In genomic region chr2:160425794-160426193, GRCh38 we compare ENCODE assay signal across 13 cellular contexts.
DNase-seq lines count a peak whose midpoint lies in the region; ATAC-seq and TF ChIP-seq lines count a peak whose summit lies in the region.
"Had no signal": no experiment of that assay in that cellular context is flagged by ENCODE, and none has a peak within 500 bp of the region (broad histone marks: within the 10 kb centered on the region; RNA-seq: fewer than 3 reads in every experiment).

No MANE protein-coding gene starts in this region.

- no peaks in the 10 kb centered on the region for H3K27me3 Mint-ChIP-seq in natural killer cell treated with Interleukin-12 subunit alpha and Interleukin-12 subunit beta and Interleukin-15 and Interleukin-18, amount 100 ng/mL, for 72 hours
- H3K27me3 Mint-ChIP-seq in CD4-positive, alpha-beta memory T cell: no peaks in the 10 kb centered on the region
- H3K27me3 Mint-ChIP-seq: CD4-positive, CD25-positive, alpha-beta regulatory T cell had no signal

- H3K4me3 Mint-ChIP-seq in natural killer cell treated with Interleukin-12 subunit alpha and Interleukin-12 subunit beta and Interleukin-15 and Interleukin-18, amount 100 ng/mL, for 72 hours: peak overlapping the region; percentile 40
- H3K4me3 Mint-ChIP-seq in CD4-positive, alpha-beta memory T cell: peak overlapping the region in 4 of 8 donors; percentile 1 to 62 (median 54)

- no peak for TF ChIP-seq EP300 in esophagus muscularis mucosa (IDR thresholded peaks at IDR 0.05)

- H3K9ac ChIP-seq in IMR-90 (ENCODE audit: low read depth, low read length): no peak overlapping the region

- H3K4me2 ChIP-seq in IMR-90 (ENCODE audit: low read depth, low read length): peak overlapping the region; percentile 35; the same call in 1 of the 2 replicates

- H3K4me1 ChIP-seq in ACC112 (ENCODE audit: control insufficient read depth, insufficient read depth, low read length, unreplicated experiment): peaks cover 37% of the 10 kb centered on the region
- H3K4me1 ChIP-seq in IMR-90 (ENCODE audit: control insufficient read depth, insufficient read depth, low read length): peaks cover 11% of the 10 kb centered on the region
- peaks cover 28 to 54% (median 52%) of the 10 kb centered on the region in 4 donors for H3K4me1 ChIP-seq in esophagus muscularis mucosa
- no peaks in the 10 kb centered on the region for H3K4me1 ChIP-seq in mucosa of descending colon (ENCODE audit: low read depth)
- peaks cover 69% of the 10 kb centered on the region for H3K4me1 ChIP-seq in CD4-positive, alpha-beta memory T cell (ENCODE audit: insufficient read depth, low read length)

- WGBS in IMR-90 (ENCODE audit: extremely low coverage in 2 of 2, insufficient read length in 1 of 2), 2 experiments: no CpG with 5 or more reads among the region's 3 CpGs
- WGBS in esophagus muscularis mucosa: 74% methylated on average over 3 of the region's 3 CpGs

- peaks cover 56 to 67% of the 10 kb centered on the region in 2 donors for H3K4me1 Mint-ChIP-seq in natural killer cell treated with Interleukin-12 subunit alpha and Interleukin-12 subunit beta and Interleukin-15 and Interleukin-18, amount 100 ng/mL, for 72 hours (ENCODE audit: low read depth in 2 of 2)
- H3K4me1 Mint-ChIP-seq in CD4-positive, alpha-beta memory T cell: peaks cover 52 to 83% (median 64%) of the 10 kb centered on the region in 4 donors

- DNase-seq in IMR-90 (no peak), esophagus muscularis mucosa (ENCODE audit: extremely low spot score) (no peak), mucosa of descending colon (no peak)
- no peak for DNase-seq in natural killer cell treated with Interleukin-12 subunit alpha and Interleukin-12 subunit beta and Interleukin-15 and Interleukin-18, amount 100 ng/mL, for 72 hours (ENCODE audit: low spot score)
- DNase-seq in CD4-positive, alpha-beta memory T cell: no peak
- DNase-seq: amygdala; CD4-positive, CD25-positive, alpha-beta regulatory T cell; dermis blood vessel endothelial cell; NCI-H2171; SIG-M5 had no signal

- peak overlapping the region; percentile 85 for H3K23ac ChIP-seq in IMR-90 (ENCODE audit: low read depth, low read length)

- peaks cover 4% of the 10 kb centered on the region; the same call in 1 of the 2 replicates for H3K9me1 ChIP-seq in IMR-90 (ENCODE audit: insufficient read depth, low read length)

- no peaks in the 10 kb centered on the region for H3K27me3 ChIP-seq in ACC112 (ENCODE audit: insufficient read depth, low read length)
- no peaks in the 10 kb centered on the region for H3K27me3 ChIP-seq in IMR-90 (ENCODE audit: control insufficient read depth, insufficient read depth, low read length)
- no peaks in the 10 kb centered on the region for H3K27me3 ChIP-seq in esophagus muscularis mucosa
- H3K27me3 ChIP-seq in CD4-positive, alpha-beta memory T cell (ENCODE audit: insufficient read depth, low read length): no peaks in the 10 kb centered on the region

- H4K5ac ChIP-seq in IMR-90 (ENCODE audit: low read depth, low read length): peak overlapping the region; percentile 55; the same call in 1 of the 2 replicates

- TF ChIP-seq POLR2A in IMR-90 (IDR thresholded peaks at IDR 0.05; ENCODE audit: low read depth, low read length) (no peak), esophagus muscularis mucosa (IDR thresholded peaks at IDR 0.05; ENCODE audit: low read depth) (no peak)

- peaks cover 18 to 51% of the 10 kb centered on the region in 2 experiments for H3K79me1 ChIP-seq in IMR-90 (ENCODE audit: low read depth in 1 of 2, low read length in 2 of 2)

- intact Hi-C loops in IMR-90 (cut with micrococcal nuclease) (loop anchor here (5.0 kb wide), 2 partner anchors 67 to 157 kb away; partner anchors contain the start of gene RBMS1), esophagus muscularis mucosa (cut with DNase I) (no loop called here), mucosa of descending colon (cut with DNase I, micrococcal nuclease) (no loop called here)
- intact Hi-C loops in CD4-positive, alpha-beta memory T cell (cut with micrococcal nuclease): no loop called here

- H3K36me3 ChIP-seq in ACC112 (ENCODE audit: insufficient read depth, low read length) (peaks cover 14% of the 10 kb centered on the region), IMR-90 (ENCODE audit: control insufficient read depth, insufficient read depth, low read length) (peaks cover 6% of the 10 kb centered on the region), esophagus muscularis mucosa (peaks cover 0 to 5% (median 1%) of the 10 kb centered on the region in 4 donors), mucosa of descending colon (ENCODE audit: low read depth) (no peaks in the 10 kb centered on the region)
- H3K36me3 ChIP-seq in CD4-positive, alpha-beta memory T cell (ENCODE audit: insufficient read depth, low read length): no peaks in the 10 kb centered on the region

- H2AFZ ChIP-seq in ACC112 (ENCODE audit: low read length, unreplicated experiment): no peak overlapping the region
- no peak overlapping the region for H2AFZ ChIP-seq in IMR-90 (replicated peaks; ENCODE audit: low read length, poor library complexity)

- H3K27ac ChIP-seq in ACC112 (ENCODE audit: low read depth, low read length) (peak overlapping the region; percentile 25; the same call in 1 of the 2 replicates), IMR-90 (ENCODE audit: insufficient read depth, low read length) (peak overlapping the region; percentile 59; the same call in 1 of the 2 replicates), esophagus muscularis mucosa (replicated peaks in 1 of 4) (peak overlapping the region; percentile 24 to 45 (median 32))
- no peak overlapping the region for H3K27ac ChIP-seq in CD4-positive, alpha-beta memory T cell (ENCODE audit: low read depth, low read length)

- no peak overlapping the region for H3K56ac ChIP-seq in IMR-90 (ENCODE audit: extremely low read depth, insufficient read depth, low read length)

- H2BK5ac ChIP-seq in IMR-90 (ENCODE audit: low read depth, low read length, poor library complexity, severe bottlenecking): peak overlapping the region; percentile 85

- peaks cover 10% of the 10 kb centered on the region for H3K36me3 Mint-ChIP-seq in natural killer cell treated with Interleukin-12 subunit alpha and Interleukin-12 subunit beta and Interleukin-15 and Interleukin-18, amount 100 ng/mL, for 72 hours
- H3K36me3 Mint-ChIP-seq in CD4-positive, alpha-beta memory T cell: peaks cover 12 to 20% of the 10 kb centered on the region in 2 donors
- H3K36me3 Mint-ChIP-seq: CD4-positive, CD25-positive, alpha-beta regulatory T cell had no signal

- no peaks in the 10 kb centered on the region for H4K20me1 ChIP-seq in IMR-90 (ENCODE audit: insufficient read depth, low read length)

- H3K4me3 ChIP-seq in ACC112 (ENCODE audit: low read depth, low read length) (no peak overlapping the region), IMR-90 (ENCODE audit: insufficient read depth, low read depth, low read length) (no peak overlapping the region), esophagus muscularis mucosa (no peak overlapping the region), mucosa of descending colon (no peak overlapping the region)
- no peak overlapping the region for H3K4me3 ChIP-seq in CD4-positive, alpha-beta memory T cell (ENCODE audit: low read length in 2 of 2)

- peak overlapping the region; percentile 38 for H3K14ac ChIP-seq in IMR-90 (replicated peaks; ENCODE audit: low read depth, low read length)

- no TSS peak for BruUV-seq in IMR-90 (replicated peaks; lab: Mats Ljungman, UMichigan)

- H2AK9ac ChIP-seq in IMR-90 (replicated peaks; ENCODE audit: low read depth, low read length, poor library complexity): no peak overlapping the region

- no peak overlapping the region for H2BK120ac ChIP-seq in IMR-90 (ENCODE audit: low read depth, low read length)

- peak overlapping the region in 1 of 2 experiments; percentile 13; a peak in 1 of 4 replicates for H4K8ac ChIP-seq in IMR-90 (ENCODE audit: low read depth in 2 of 2, low read length in 2 of 2)

- no peak overlapping the region for H2AK5ac ChIP-seq in IMR-90 (ENCODE audit: low read depth, low read length)

- ATAC-seq in IMR-90 (ENCODE audit: low read depth): peak; percentile 9; the same call in 1 of the 2 replicates
- ATAC-seq in natural killer cell treated with Interleukin-12 subunit alpha and Interleukin-12 subunit beta and Interleukin-15 and Interleukin-18, amount 100 ng/mL, for 72 hours: no peak
- ATAC-seq in HG03469 (IDR thresholded peaks at IDR 0.05; ENCODE audit: unreplicated experiment): no peak
- no peak for ATAC-seq in mucosa of descending colon
- no peak for ATAC-seq in HG03442 (IDR thresholded peaks at IDR 0.05; ENCODE audit: unreplicated experiment)

- CTCF ChIA-PET in IMR-90 (lab: Yijun Ruan, JAX): interaction anchor here (0.8 kb wide), 1 partner anchor 14 kb away, joined by 3 read pairs; no protein-coding TSS in a partner anchor
- CTCF ChIA-PET in CD4-positive, alpha-beta memory T cell (lab: Charles Lee; ENCODE audit: partially characterized antibody): interaction anchor here (1.4 to 1.8 kb wide), 2 partner anchors 18 to 22 kb away, joined by 4 read pairs; no protein-coding TSS in a partner anchor

- POLR2A ChIA-PET in IMR-90 (lab: Charles Lee; ENCODE audit: unreplicated experiment): no interaction called here
- POLR2A ChIA-PET in CD4-positive, alpha-beta memory T cell (lab: Charles Lee; ENCODE audit: partially characterized antibody): interaction anchor here (1.0 kb wide), 1 partner anchor 20 kb away, joined by 3 read pairs; no protein-coding TSS in a partner anchor

- H4K91ac ChIP-seq in IMR-90 (ENCODE audit: insufficient read depth, low read depth, low read length): 0 out of 2 replicates have a peak overlapping the region, but pooled peaks have one; percentile 35

- TF ChIP-seq CTCF in IMR-90 (conservative IDR thresholded peaks at IDR 0.05; ENCODE audit: low read depth, low read length): no peak
- no peak for TF ChIP-seq CTCF in esophagus muscularis mucosa (IDR thresholded peaks at IDR 0.05)
- TF ChIP-seq CTCF in mucosa of descending colon (IDR thresholded peaks at IDR 0.05): no peak

- dilution Hi-C loops in IMR-90 (cut with HindIII; ENCODE audit: low sequenced_read_pairs, unreplicated experiment): no loop called here

- H3K4ac ChIP-seq in IMR-90 (ENCODE audit: low read depth, low read length): peak overlapping the region; percentile 18; the same call in 1 of the 2 replicates

- TF ChIP-seq RAD21 in IMR-90 (IDR thresholded peaks at IDR 0.05; ENCODE audit: low read length): no peak

- H3K27ac Mint-ChIP-seq in natural killer cell treated with Interleukin-12 subunit alpha and Interleukin-12 subunit beta and Interleukin-15 and Interleukin-18, amount 100 ng/mL, for 72 hours: peak overlapping the region; percentile 76 to 98
- H3K27ac Mint-ChIP-seq in CD4-positive, alpha-beta memory T cell: peak overlapping the region in 2 of 7 donors; percentile 24 to 73

- in situ Hi-C loops in IMR-90 (cut with MboI; ENCODE audit: low sequenced_read_pairs): no loop called here

- H3K18ac ChIP-seq in IMR-90 (ENCODE audit: low read depth, low read length): peak overlapping the region; percentile 73

- H2BK15ac ChIP-seq in IMR-90 (ENCODE audit: low read depth, low read length): peak overlapping the region; percentile 28; the same call in 1 of the 3 replicates

- peaks cover 8% of the 10 kb centered on the region for H3K9me3 Mint-ChIP-seq in natural killer cell treated with Interleukin-12 subunit alpha and Interleukin-12 subunit beta and Interleukin-15 and Interleukin-18, amount 100 ng/mL, for 72 hours
- H3K9me3 Mint-ChIP-seq in CD4-positive, alpha-beta memory T cell: peaks cover 0 to 6% (median 3%) of the 10 kb centered on the region in 8 donors

- peaks cover 4% of the 10 kb centered on the region for H3K9me3 ChIP-seq in IMR-90 (ENCODE audit: control insufficient read depth, insufficient read depth, low read length)
- peaks cover 0 to 9% (median 4%) of the 10 kb centered on the region in 4 donors for H3K9me3 ChIP-seq in esophagus muscularis mucosa
- no peaks in the 10 kb centered on the region for H3K9me3 ChIP-seq in mucosa of descending colon
- no peaks in the 10 kb centered on the region for H3K9me3 ChIP-seq in CD4-positive, alpha-beta memory T cell (ENCODE audit: control insufficient read depth in 1 of 2, low read length in 2 of 2)

- peaks cover 50% of the 10 kb centered on the region for H3K79me2 ChIP-seq in ACC112 (ENCODE audit: control insufficient read depth, insufficient read depth, low read length, unreplicated experiment)

- peak overlapping the region; percentile 47; the same call in 1 of the 2 replicates for H2BK20ac ChIP-seq in IMR-90 (ENCODE audit: low read depth, low read length)
